Comparison of ENCODE assay signal across 8 cellular contexts in genomic region chr10:97542169-97543024, GRCh38. TPM values are rescaled to one million over a fixed set of nuclear protein-coding genes. Genes with fewer than 3 reads are reported as not detected.
A peak's percentile ranks its signal among the peaks of the same experiment; 100 is the strongest.
DNase-seq lines count a peak whose midpoint lies in the region; ATAC-seq and TF ChIP-seq lines count a peak whose summit lies in the region.

No MANE protein-coding gene starts in this region.

- in situ Hi-C loops in SK-MEL-5 (cut with HindIII; ENCODE audit: low pct_unique_long_range_greater_than_20kb, low sequenced_read_pairs) (no loop called here), GM13976 (cut with MboI; ENCODE audit: low sequenced_read_pairs, unreplicated experiment) (no loop called here)

- peak; percentile 46 for DNase-seq in GOT3 (lab: John Stamatoyannopoulos, UW)
- peak; percentile 27 for DNase-seq in SK-MEL-5 (ENCODE audit: low read depth, low spot score)
- DNase-seq in cardiac fibroblast (ENCODE audit: low read depth in 2 of 2), result peak; percentile 96 to 98
- DNase-seq in left colon, result peak; percentile 25 to 54
- DNase-seq in stimulated activated CD4-positive, alpha-beta T cell treated with anti-CD3 and anti-CD28 coated beads, Interleukin-2, amount 100 ng/mL, for 4 hours (ENCODE audit: low read depth), result peak; percentile 54
- no peak for DNase-seq in NCI-H1436 (lab: John Stamatoyannopoulos, UW)
- DNase-seq in NOMO-1 treated with dmso at 0.1 percent for 144 hours (lab: John Stamatoyannopoulos, UW; ENCODE audit: unreplicated experiment), result no peak
- no peak for DNase-seq in GM13976 (ENCODE audit: low spot score)

- no peak for TF ChIP-seq CTCF in cardiac fibroblast (IDR thresholded peaks at IDR 0.05; ENCODE audit: low read depth, low read length)
- no peak for TF ChIP-seq CTCF in GM13976 (IDR thresholded peaks at IDR 0.05; ENCODE audit: borderline replicate concordance, control extremely low read depth, extremely low read depth, insufficient read depth, missing control alignments)

- no peak for ATAC-seq in left colon

- no peak overlapping the region for H3K4me3 ChIP-seq in cardiac fibroblast (replicated peaks in 1 of 2; ENCODE audit: low read depth in 2 of 2, low read length in 2 of 2)

- intact Hi-C loops in left colon (cut with DNase I, micrococcal nuclease), result no loop called here

RNA-seq across cellular contexts. Expression of gene ANKRD2, which starts 30.2 kb away (rescaled TPM):
- total RNA-seq in SK-MEL-5 (2014; rRNA removed; shearing (Covaris generic)), result not detected in 2 replicates
- polyA plus RNA-seq in SK-MEL-5 (2015; cell fraction: cytosol; rRNA removed), result not detected in 2 replicates
- 1.0 and 3.0 TPM in 2 replicates for polyA plus RNA-seq in SK-MEL-5 (2015; cell fraction: nucleus; rRNA removed)
- total RNA-seq in left colon, result not detected

RNA-seq across cellular contexts. Expression of gene HOGA1, which starts 41.8 kb away (rescaled TPM):
- 2.1 and 3.9 TPM in 2 replicates for total RNA-seq in SK-MEL-5 (2014; rRNA removed; shearing (Covaris generic))
- polyA plus RNA-seq in SK-MEL-5 (2015; cell fraction: cytosol; rRNA removed), result 0.81 and 1.9 TPM in 2 replicates
- polyA plus RNA-seq in SK-MEL-5 (2015; cell fraction: nucleus; rRNA removed), result 2.7 and 3.9 TPM in 2 replicates
- total RNA-seq in left colon, result under 1 TPM in 1 of 2 donors, not detected in 1; 0.15 TPM

RNA-seq across cellular contexts. Expression of gene UBTD1, which starts 43.7 kb away (rescaled TPM):
- total RNA-seq in SK-MEL-5 (2014; rRNA removed; shearing (Covaris generic)), result 12.7 and 13.8 TPM in 2 replicates
- 28.0 and 29.8 TPM in 2 replicates for polyA plus RNA-seq in SK-MEL-5 (2015; cell fraction: cytosol; rRNA removed)
- polyA plus RNA-seq in SK-MEL-5 (2015; cell fraction: nucleus; rRNA removed), result 4.1 and 4.5 TPM in 2 replicates
- 1 to 10 TPM; 1.8 to 2.4 TPM for total RNA-seq in left colon

RNA-seq across cellular contexts. Expression of gene MMS19, which starts 44.2 kb away (rescaled TPM):
- 80.1 and 85.8 TPM in 2 replicates for total RNA-seq in SK-MEL-5 (2014; rRNA removed; shearing (Covaris generic))
- 72.5 and 90.1 TPM in 2 replicates for polyA plus RNA-seq in SK-MEL-5 (2015; cell fraction: cytosol; rRNA removed)
- 277 and 375 TPM in 2 replicates for polyA plus RNA-seq in SK-MEL-5 (2015; cell fraction: nucleus; rRNA removed)
- 10 to 100 TPM; 38.9 to 42.3 TPM for total RNA-seq in left colon

RNA-seq across cellular contexts. Expression of gene C10orf62, which starts 47.1 kb away (rescaled TPM):
- total RNA-seq in SK-MEL-5 (2014; rRNA removed; shearing (Covaris generic)), result not detected in 2 replicates
- 0.12 TPM in 1 of 2 replicates, not detected in the other for polyA plus RNA-seq in SK-MEL-5 (2015; cell fraction: cytosol; rRNA removed)
- 0.19 and 3.2 TPM in 2 replicates for polyA plus RNA-seq in SK-MEL-5 (2015; cell fraction: nucleus; rRNA removed)
- not detected for total RNA-seq in left colon

Comparison
In these comparisons a context has a peak if more than half of its experiments do, and no peak if none do; other contexts are left out.
1. DNase-seq: peak in GOT3 (single experiment), SK-MEL-5 (single experiment), cardiac fibroblast (2 of 2), left colon (2 of 2) and stimulated activated CD4-positive, alpha-beta T cell treated with anti-CD3 and anti-CD28 coated beads, Interleukin-2, amount 100 ng/mL, for 4 hours (single experiment); none in NCI-H1436 (single experiment), NOMO-1 treated with dmso at 0.1 percent for 144 hours (single experiment) and GM13976 (single experiment).